9 cellular contexts compared by ENCODE assay signal in the genomic region with DNA sequence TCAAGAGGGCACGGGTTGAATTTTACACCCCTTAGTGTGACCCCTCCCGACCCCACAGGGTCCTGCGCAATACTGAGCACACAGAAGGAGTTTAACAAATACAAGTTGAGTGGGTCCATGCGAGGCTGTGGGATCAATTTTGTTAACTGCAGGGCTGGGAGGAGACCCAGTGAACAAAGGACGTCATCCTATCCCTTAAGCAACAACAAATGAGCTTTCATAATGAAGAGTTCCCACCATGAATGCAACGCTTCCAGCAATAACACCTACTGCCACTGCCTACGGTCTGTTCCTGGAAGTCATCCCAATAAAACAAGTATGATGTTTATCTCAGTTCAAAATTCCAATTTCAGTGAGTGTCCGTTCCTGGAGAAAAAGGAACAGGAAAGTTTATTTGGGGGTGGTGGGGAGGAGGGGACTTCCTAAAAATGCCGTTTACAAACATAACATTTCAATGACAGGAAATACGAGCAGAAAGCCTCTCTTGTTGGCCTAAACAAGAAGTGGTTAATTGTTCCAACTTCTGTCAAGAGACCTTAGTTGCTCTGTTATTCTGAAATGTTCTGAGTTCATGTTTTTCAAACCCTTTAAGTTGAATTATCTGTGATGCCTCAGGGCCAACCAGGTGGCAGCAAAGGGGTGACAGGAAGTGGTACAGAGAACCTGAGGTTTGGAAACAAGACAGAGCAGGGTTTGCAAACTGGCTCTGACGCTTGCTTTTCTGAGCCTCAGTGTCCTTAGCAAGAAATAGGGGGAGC.
DNase-seq lines count a peak whose midpoint lies in the region; ATAC-seq and TF ChIP-seq lines count a peak whose summit lies in the region.
"Had no signal": no experiment of that assay in that cellular context is flagged by ENCODE, and none has a peak within 500 bp of the region (broad histone marks: within the 10 kb centered on the region; RNA-seq: fewer than 3 reads in every experiment).

No MANE protein-coding gene starts in this region.

- no peaks in the 10 kb centered on the region for H3K9me3 ChIP-seq in muscle layer of colon (ENCODE audit: low read length)
- no peaks in the 10 kb centered on the region for H3K9me3 ChIP-seq in mesenchymal stem cell (ENCODE audit: control insufficient read depth, low read length)

- H2BK5ac ChIP-seq in mesenchymal stem cell (ENCODE audit: low read depth, low read length, poor library complexity, severe bottlenecking) = no peak overlapping the region

- H3K23ac ChIP-seq in mesenchymal stem cell (ENCODE audit: low read length in 2 of 2) = no peak overlapping the region

- H3K36me3 ChIP-seq in GM06990 (ENCODE audit: control insufficient read depth, insufficient read depth, low read length) (no peaks in the 10 kb centered on the region), muscle layer of colon (ENCODE audit: insufficient read depth, low read length) (no peaks in the 10 kb centered on the region), mesenchymal stem cell (ENCODE audit: control insufficient read depth in 1 of 2, insufficient read depth in 2 of 2, low read depth in 1 of 2, low read length in 2 of 2) (no peaks in the 10 kb centered on the region)

- intact Hi-C loops in posterior cingulate gyrus (cut with DNase I) = no loop called here

- H3K4me3 ChIP-seq in GM06990 (replicated peaks; ENCODE audit: low read depth, low read length) (no peak overlapping the region), muscle layer of colon (ENCODE audit: low read depth in 1 of 2, low read length in 2 of 2) (peak overlapping the region in 1 of 2 donors; percentile 5), mesenchymal stem cell (ENCODE audit: insufficient read depth in 1 of 2, low read depth in 1 of 2, low read length in 2 of 2) (no peak overlapping the region)

- peak; percentile 52 for ATAC-seq in HG03378 (IDR thresholded peaks at IDR 0.05; ENCODE audit: unreplicated experiment)

- H2BK120ac ChIP-seq in mesenchymal stem cell (ENCODE audit: low read depth, low read length) = no peak overlapping the region

- H2AK5ac ChIP-seq in mesenchymal stem cell (ENCODE audit: low read length, severe bottlenecking) = no peak overlapping the region

- H3K27ac ChIP-seq in muscle layer of colon (ENCODE audit: low read depth, low read length) = peak overlapping the region; percentile 63
- H3K27ac ChIP-seq in mesenchymal stem cell (ENCODE audit: low read length, poor library complexity, severe bottlenecking) = no peak overlapping the region

- no peak overlapping the region for H4K91ac ChIP-seq in mesenchymal stem cell (ENCODE audit: low read length)

- H3K79me1 ChIP-seq in mesenchymal stem cell (replicated peaks; ENCODE audit: low read length, poor library complexity, severe bottlenecking) = no peaks in the 10 kb centered on the region

- WGBS in mesenchymal stem cell = 79% methylated on average over 8 of the region's 11 CpGs

- H3K18ac ChIP-seq in mesenchymal stem cell (ENCODE audit: low read depth in 1 of 2, low read length in 2 of 2) = no peak overlapping the region

- H3K4me2 ChIP-seq in mesenchymal stem cell (ENCODE audit: low read length, poor library complexity, severe bottlenecking) = no peak overlapping the region

- DNase-seq in GM06990 (ENCODE audit: extremely low read depth, insufficient read length) (peak; percentile 7), posterior cingulate gyrus (no peak), NK-92 (lab: John Stamatoyannopoulos, UW; ENCODE audit: unreplicated experiment) (no peak), NCI-H1436 (lab: John Stamatoyannopoulos, UW) (no peak), mesenchymal stem cell (no peak)
- peak; percentile 38 for DNase-seq in activated effector memory CD4-positive, alpha-beta T cell treated with Interleukin-2 at 50 U/mL for 16 hours
- DNase-seq: DMS79 had no signal

- no peak overlapping the region for H3K9ac ChIP-seq in muscle layer of colon (ENCODE audit: low read length)
- H3K9ac ChIP-seq in mesenchymal stem cell (ENCODE audit: low read length) = no peak overlapping the region

- H2BK12ac ChIP-seq in mesenchymal stem cell (ENCODE audit: low read length in 2 of 2) = no peak overlapping the region

- H3K4me1 ChIP-seq in muscle layer of colon (ENCODE audit: insufficient read depth, low read length) (peaks cover 25% of the 10 kb centered on the region), mesenchymal stem cell (ENCODE audit: control insufficient read depth, insufficient read depth, low read depth, low read length) (peaks cover 3% of the 10 kb centered on the region)

- TF ChIP-seq CTCF in GM06990 (IDR thresholded peaks at IDR 0.05; ENCODE audit: insufficient read depth, low read length, poor library complexity, severe bottlenecking) = no peak

- no peak overlapping the region for H2BK15ac ChIP-seq in mesenchymal stem cell (ENCODE audit: low read depth, poor library complexity, severe bottlenecking)

- no peak overlapping the region for H4K8ac ChIP-seq in mesenchymal stem cell (ENCODE audit: low read length)

- no peak overlapping the region for H3K4ac ChIP-seq in mesenchymal stem cell (ENCODE audit: low read depth in 1 of 2, low read length in 2 of 2)

- no peaks in the 10 kb centered on the region for H3K27me3 ChIP-seq in GM06990 (replicated peaks; ENCODE audit: control insufficient read depth, insufficient read depth, low read length)
- no peaks in the 10 kb centered on the region for H3K27me3 ChIP-seq in muscle layer of colon (ENCODE audit: control insufficient read depth in 1 of 2, insufficient read depth in 2 of 2, low read length in 2 of 2)
- no peaks in the 10 kb centered on the region for H3K27me3 ChIP-seq in mesenchymal stem cell (ENCODE audit: control insufficient read depth in 1 of 2, insufficient read depth in 1 of 2, low read length in 2 of 2)

- H3K14ac ChIP-seq in mesenchymal stem cell (ENCODE audit: low read length in 2 of 2) = no peak overlapping the region

- no peak overlapping the region for H2AFZ ChIP-seq in mesenchymal stem cell (ENCODE audit: low read depth, low read length)

Comparison
In these comparisons a context has a peak if more than half of its experiments do, and no peak if none do; other contexts are left out.
1. DNase-seq: peak in GM06990 (single experiment) and activated effector memory CD4-positive, alpha-beta T cell treated with Interleukin-2 at 50 U/mL for 16 hours (single experiment); none in posterior cingulate gyrus (0 of 10), NK-92 (single experiment), NCI-H1436 (single experiment) and mesenchymal stem cell (single experiment).